8 cellular contexts compared by ENCODE assay signal in genomic region chr17:9389116-9389515, GRCh38.
DNase-seq lines count a peak whose midpoint lies in the region; ATAC-seq and TF ChIP-seq lines count a peak whose summit lies in the region.

No MANE protein-coding gene starts in this region.

- H3K36me3 ChIP-seq in suprapubic skin: no peaks in the 10 kb centered on the region
- H3K36me3 ChIP-seq in endodermal cell (ENCODE audit: control insufficient read depth, insufficient read depth, low read length): no peaks in the 10 kb centered on the region

- intact Hi-C loops in activated naive CD4-positive, alpha-beta T cell treated with anti-CD3 and anti-CD28 coated beads for 36 hours (cut with micrococcal nuclease): no loop called here

- H3K4me3 Mint-ChIP-seq in activated naive CD4-positive, alpha-beta T cell treated with anti-CD3 and anti-CD28 coated beads for 36 hours: no peak overlapping the region
- no peak overlapping the region for H3K4me3 Mint-ChIP-seq in activated naive CD4-positive, alpha-beta T cell treated with anti-CD3 and anti-CD28 coated beads, Interleukin-2, amount 10 ng/mL, durations not matched to agents 7 days and 5 days
- no peak overlapping the region for H3K4me3 Mint-ChIP-seq in endodermal cell

- CTCF ChIA-PET in activated naive CD4-positive, alpha-beta T cell treated with anti-CD3 and anti-CD28 coated beads for 36 hours (lab: Charles Lee): interaction anchor here (0.7 kb wide), 1 partner anchor 32 kb away, joined by 6 read pairs; no protein-coding TSS in a partner anchor
- CTCF ChIA-PET in activated naive CD4-positive, alpha-beta T cell treated with anti-CD3 and anti-CD28 coated beads, Interleukin-2, amount 10 ng/mL, durations not matched to agents 7 days and 5 days (lab: Charles Lee): no interaction called here

- H3K27ac ChIP-seq in suprapubic skin (no peak overlapping the region), endodermal cell (ENCODE audit: low read depth, low read length) (no peak overlapping the region)

- no peaks in the 10 kb centered on the region for H3K27me3 Mint-ChIP-seq in activated naive CD4-positive, alpha-beta T cell treated with anti-CD3 and anti-CD28 coated beads for 36 hours (ENCODE audit: low read depth)
- no peaks in the 10 kb centered on the region for H3K27me3 Mint-ChIP-seq in activated naive CD4-positive, alpha-beta T cell treated with anti-CD3 and anti-CD28 coated beads, Interleukin-2, amount 10 ng/mL, durations not matched to agents 7 days and 5 days
- no peaks in the 10 kb centered on the region for H3K27me3 Mint-ChIP-seq in endodermal cell (ENCODE audit: insufficient read depth)

- H3K4me3 ChIP-seq in suprapubic skin (no peak overlapping the region), endodermal cell (ENCODE audit: low read length) (no peak overlapping the region)

- no peak for TF ChIP-seq CTCF in suprapubic skin (IDR thresholded peaks at IDR 0.05)
- TF ChIP-seq CTCF in endodermal cell (conservative IDR thresholded peaks at IDR 0.05): no peak

- H3K9me3 ChIP-seq in suprapubic skin (peaks cover 5% of the 10 kb centered on the region), endodermal cell (ENCODE audit: control insufficient read depth, low read length) (peaks cover 14% of the 10 kb centered on the region)

- no peak overlapping the region for H3K27ac Mint-ChIP-seq in activated naive CD4-positive, alpha-beta T cell treated with anti-CD3 and anti-CD28 coated beads for 36 hours
- no peak overlapping the region for H3K27ac Mint-ChIP-seq in activated naive CD4-positive, alpha-beta T cell treated with anti-CD3 and anti-CD28 coated beads, Interleukin-2, amount 10 ng/mL, durations not matched to agents 7 days and 5 days
- no peak overlapping the region for H3K27ac Mint-ChIP-seq in endodermal cell

- no peaks in the 10 kb centered on the region for H3K4me1 ChIP-seq in suprapubic skin
- no peaks in the 10 kb centered on the region for H3K4me1 ChIP-seq in endodermal cell (ENCODE audit: control insufficient read depth, insufficient read depth, low read length)

- H3K27me3 ChIP-seq in suprapubic skin: no peaks in the 10 kb centered on the region
- no peaks in the 10 kb centered on the region for H3K27me3 ChIP-seq in endodermal cell (ENCODE audit: control insufficient read depth, insufficient read depth, low read length, poor library complexity, severe bottlenecking)

- TF ChIP-seq EP300 in suprapubic skin (IDR thresholded peaks at IDR 0.05): no peak

- H3K4me1 Mint-ChIP-seq in activated naive CD4-positive, alpha-beta T cell treated with anti-CD3 and anti-CD28 coated beads for 36 hours (ENCODE audit: low read depth): peaks cover 8% of the 10 kb centered on the region
- no peaks in the 10 kb centered on the region for H3K4me1 Mint-ChIP-seq in activated naive CD4-positive, alpha-beta T cell treated with anti-CD3 and anti-CD28 coated beads, Interleukin-2, amount 10 ng/mL, durations not matched to agents 7 days and 5 days
- peaks cover 1% of the 10 kb centered on the region for H3K4me1 Mint-ChIP-seq in endodermal cell

- peaks cover 14% of the 10 kb centered on the region for H3K9me3 Mint-ChIP-seq in activated naive CD4-positive, alpha-beta T cell treated with anti-CD3 and anti-CD28 coated beads for 36 hours
- peaks cover 14% of the 10 kb centered on the region for H3K9me3 Mint-ChIP-seq in activated naive CD4-positive, alpha-beta T cell treated with anti-CD3 and anti-CD28 coated beads, Interleukin-2, amount 10 ng/mL, durations not matched to agents 7 days and 5 days
- peaks cover 14% of the 10 kb centered on the region for H3K9me3 Mint-ChIP-seq in endodermal cell

- H3K36me3 Mint-ChIP-seq in activated naive CD4-positive, alpha-beta T cell treated with anti-CD3 and anti-CD28 coated beads for 36 hours (ENCODE audit: low read depth): peaks cover 22% of the 10 kb centered on the region
- H3K36me3 Mint-ChIP-seq in activated naive CD4-positive, alpha-beta T cell treated with anti-CD3 and anti-CD28 coated beads, Interleukin-2, amount 10 ng/mL, durations not matched to agents 7 days and 5 days: peaks cover 11% of the 10 kb centered on the region
- H3K36me3 Mint-ChIP-seq in endodermal cell (ENCODE audit: low read depth): peaks cover 23% of the 10 kb centered on the region

- peak; percentile 9 for DNase-seq in activated naive CD4-positive, alpha-beta T cell treated with anti-CD3 and anti-CD28 coated beads for 36 hours
- no peak for DNase-seq in activated naive CD4-positive, alpha-beta T cell treated with anti-CD3 and anti-CD28 coated beads, Interleukin-2, amount 10 ng/mL, durations not matched to agents 7 days and 5 days
- DNase-seq in astrocyte of the hippocampus (ENCODE audit: low read depth, low spot score) (peak; percentile 86), renal cortical epithelial cell (ENCODE audit: low read depth) (peak; percentile 99), NCI-H510A (lab: John Stamatoyannopoulos, UW) (no peak), suprapubic skin (ENCODE audit: low spot score in 2 of 2) (no peak), endodermal cell (no peak)

- WGBS in suprapubic skin: 80% methylated on average over 3 of the region's 3 CpGs
- WGBS in endodermal cell (ENCODE audit: insufficient coverage in 1 of 2, insufficient read length in 1 of 2), 2 experiments: 99 to 100% methylated on average over 1 to 3 of the region's 3 CpGs

- no peak for TF ChIP-seq POLR2A in suprapubic skin (IDR thresholded peaks at IDR 0.05)

- peak; percentile 84 for ATAC-seq in HG03108 (IDR thresholded peaks at IDR 0.05; ENCODE audit: unreplicated experiment)

- H3K9ac ChIP-seq in endodermal cell (ENCODE audit: extremely low read depth, low read length, poor library complexity, severe bottlenecking): no peak overlapping the region

Comparison
In these comparisons a context has a peak if more than half of its experiments do, and no peak if none do; other contexts are left out.
1. DNase-seq: peak in activated naive CD4-positive, alpha-beta T cell treated with anti-CD3 and anti-CD28 coated beads for 36 hours (single experiment), astrocyte of the hippocampus (single experiment) and renal cortical epithelial cell (single experiment); none in activated naive CD4-positive, alpha-beta T cell treated with anti-CD3 and anti-CD28 coated beads, Interleukin-2, amount 10 ng/mL, durations not matched to agents 7 days and 5 days (single experiment), NCI-H510A (single experiment), suprapubic skin (0 of 2) and endodermal cell (single experiment).